12 cellular contexts compared by ENCODE assay signal in the genomic region with DNA sequence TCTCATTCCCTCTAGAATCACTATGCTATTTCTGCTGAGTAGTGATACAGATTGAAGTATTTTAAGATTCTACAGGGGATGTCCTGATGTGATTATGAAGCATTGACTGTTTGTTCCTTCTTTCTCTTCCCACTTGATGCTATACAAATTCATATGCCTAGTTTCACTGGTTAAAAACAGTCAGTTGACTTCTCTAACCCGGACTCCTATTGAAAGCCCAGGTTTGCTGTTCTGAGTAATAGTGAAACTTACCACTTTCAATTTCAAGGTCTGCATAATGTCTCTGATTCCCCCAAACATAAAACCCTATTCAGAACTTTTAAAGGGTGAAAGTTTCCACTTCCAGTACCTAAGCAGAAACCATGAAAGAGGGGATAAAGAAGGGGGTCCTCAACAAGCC.
DNase-seq lines count a peak whose midpoint lies in the region; ATAC-seq lines count a peak whose summit lies in the region.
"Had no signal": no experiment of that assay in that cellular context is flagged by ENCODE, and none has a peak within 500 bp of the region (broad histone marks: within the 10 kb centered on the region; RNA-seq: fewer than 3 reads in every experiment).

No MANE protein-coding gene starts in this region.

- DNase-seq in head of caudate nucleus (no peak), NCI-H1417 treated with DMSO at 0.1 percent for 48 hours (lab: John Stamatoyannopoulos, UW) (no peak), NCI-H748 (lab: John Stamatoyannopoulos, UW; ENCODE audit: unreplicated experiment) (no peak), KG1 (lab: John Stamatoyannopoulos, UW) (no peak)
- DNase-seq: HCEC 1CT, NCI-H1092, right cardiac atrium had no signal

- no peaks in the 10 kb centered on the region for H3K27me3 Mint-ChIP-seq in activated T-helper 17 cell treated with anti-CD3 and anti-CD28 coated beads, Interleukin-2, amount 50 U/mL, for 72 hours

- H3K4me3 Mint-ChIP-seq in activated T-helper 17 cell treated with anti-CD3 and anti-CD28 coated beads, Interleukin-2, amount 50 U/mL, for 72 hours: no peak overlapping the region

- no peak overlapping the region for H3K27ac Mint-ChIP-seq in activated T-helper 17 cell treated with anti-CD3 and anti-CD28 coated beads, Interleukin-2, amount 50 U/mL, for 72 hours

- no peaks in the 10 kb centered on the region for H3K4me1 Mint-ChIP-seq in activated T-helper 17 cell treated with anti-CD3 and anti-CD28 coated beads, Interleukin-2, amount 50 U/mL, for 72 hours

- peak; percentile 100 for ATAC-seq in GM18909 (IDR thresholded peaks at IDR 0.05; ENCODE audit: poor library complexity, unreplicated experiment)
- peak; percentile 99 for ATAC-seq in GM21717 (IDR thresholded peaks at IDR 0.05; ENCODE audit: unreplicated experiment)
- ATAC-seq in HG03139 (IDR thresholded peaks at IDR 0.05; ENCODE audit: unreplicated experiment): peak; percentile 99
- peak; percentile 35 for ATAC-seq in activated T-helper 17 cell treated with anti-CD3 and anti-CD28 coated beads, Interleukin-2, amount 50 U/mL, for 72 hours (replicated peaks)
- ATAC-seq: Panc1, right cardiac atrium had no signal

- H3K36me3 Mint-ChIP-seq in activated T-helper 17 cell treated with anti-CD3 and anti-CD28 coated beads, Interleukin-2, amount 50 U/mL, for 72 hours (ENCODE audit: low read depth): no peaks in the 10 kb centered on the region

- peaks cover 25% of the 10 kb centered on the region for H3K9me3 Mint-ChIP-seq in activated T-helper 17 cell treated with anti-CD3 and anti-CD28 coated beads, Interleukin-2, amount 50 U/mL, for 72 hours

- intact Hi-C loops in head of caudate nucleus (cut with DNase I): no loop called here

Comparison
In these comparisons a context has a peak if more than half of its experiments do, and no peak if none do; other contexts are left out.
1. ATAC-seq: peak in every context shown above with its lines; median percentile 100 in GM18909; 99 in GM21717; 99 in HG03139; 35 in activated T-helper 17 cell treated with anti-CD3 and anti-CD28 coated beads, Interleukin-2, amount 50 U/mL, for 72 hours.